8 cellular contexts compared by ENCODE assay signal in the genomic region with DNA sequence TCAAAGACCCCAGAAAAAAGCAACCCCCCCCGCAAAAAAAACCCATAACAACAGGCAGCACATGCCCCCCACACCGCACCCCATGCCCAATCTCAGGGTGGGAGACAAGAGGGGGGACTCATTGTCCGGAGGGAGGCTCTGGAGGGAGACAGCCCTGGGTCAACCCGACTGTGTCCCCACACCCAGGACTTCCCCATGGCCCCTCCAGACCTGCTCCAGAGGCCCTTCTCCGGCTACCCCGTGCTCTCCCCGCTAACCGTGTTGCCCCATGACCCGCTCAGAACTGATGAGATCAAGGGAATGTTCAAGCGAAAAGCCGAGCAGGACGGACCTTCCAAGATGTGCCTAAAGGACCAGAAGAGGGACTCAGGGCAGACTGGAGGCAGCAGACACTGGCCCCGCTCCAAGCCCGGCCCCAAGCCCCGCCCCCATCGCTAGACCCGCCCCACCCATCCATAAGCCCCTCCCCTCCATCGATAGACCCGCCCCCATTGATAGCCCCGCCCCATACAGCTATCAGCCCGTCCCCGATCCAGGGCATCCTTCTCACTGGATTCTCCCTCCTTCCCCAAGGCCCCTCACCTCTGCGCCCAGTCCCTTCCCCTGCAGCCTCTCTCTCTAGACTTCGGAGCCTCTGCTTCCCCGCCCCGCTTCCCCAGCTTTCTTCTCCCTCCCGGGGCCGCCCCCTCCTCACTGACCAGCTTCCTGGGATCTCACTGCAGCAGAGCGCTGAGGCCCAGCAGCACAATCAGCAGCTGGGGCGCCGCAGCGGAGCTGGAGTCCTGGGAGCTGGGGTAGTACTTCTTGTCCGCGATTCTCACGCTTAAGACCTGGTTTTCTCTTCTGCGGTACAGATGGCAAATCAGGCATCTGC. TPM values are rescaled to one million over a fixed set of nuclear protein-coding genes. Genes with fewer than 3 reads are reported as not detected.
DNase-seq lines count a peak whose midpoint lies in the region; ATAC-seq and TF ChIP-seq lines count a peak whose summit lies in the region.

No MANE protein-coding gene starts in this region.

- no peak for DNase-seq in GM12864 (ENCODE audit: low read depth)
- peak; percentile 74 for DNase-seq in SK-N-DZ (ENCODE audit: low spot score)
- DNase-seq in brain microvascular endothelial cell: peak; percentile 7
- peak; percentile 44 for DNase-seq in natural killer cell
- DNase-seq in dedifferentiated amniotic fluid mesenchymal stem cell (ENCODE audit: extremely low spot score): no peak
- no peak for DNase-seq in cortex of kidney (lab: John Stamatoyannopoulos, UW)
- no peak for DNase-seq in NCI-H1048 (lab: John Stamatoyannopoulos, UW)

- in situ Hi-C loops in brain microvascular endothelial cell (cut with HindIII; ENCODE audit: low pct_ligation_motif_present, low sequenced_read_pairs): no loop called here

- H3K9me3 Mint-ChIP-seq in natural killer cell: no peaks in the 10 kb centered on the region

- peak overlapping the region; percentile 79 for H3K4me3 Mint-ChIP-seq in natural killer cell

- peak; percentile 50 to 58 (median 54) for ATAC-seq in natural killer cell
- ATAC-seq in GM18519 (IDR thresholded peaks at IDR 0.05; ENCODE audit: low FRiP score, unreplicated experiment): no peak

- H3K27me3 ChIP-seq in brain microvascular endothelial cell (replicated peaks): no peaks in the 10 kb centered on the region

- no peaks in the 10 kb centered on the region for H3K27me3 Mint-ChIP-seq in natural killer cell (ENCODE audit: low read depth in 2 of 2)

- H3K36me3 ChIP-seq in brain microvascular endothelial cell (replicated peaks): no peaks in the 10 kb centered on the region

- peaks cover 43 to 45% of the 10 kb centered on the region in 2 donors for H3K4me1 Mint-ChIP-seq in natural killer cell

- TF ChIP-seq CTCF in GM12864 (IDR thresholded peaks at IDR 0.05; ENCODE audit: low read depth, low read length, missing control alignments): no peak
- TF ChIP-seq CTCF in brain microvascular endothelial cell (IDR thresholded peaks at IDR 0.05; ENCODE audit: low read depth, low read length, missing control alignments): no peak
- TF ChIP-seq CTCF in natural killer cell (IDR thresholded peaks at IDR 0.05): no peak

- H3K4me3 ChIP-seq in GM12864 (ENCODE audit: low read depth, low read length) (peak overlapping the region; percentile 75), brain microvascular endothelial cell (ENCODE audit: low read depth, low read length) (peak overlapping the region; percentile 15)

- no peaks in the 10 kb centered on the region for H3K36me3 Mint-ChIP-seq in natural killer cell

- intact Hi-C loops in natural killer cell (cut with micrococcal nuclease): loop anchor here (10.0 kb wide), 1 partner anchor 68 kb away; a partner anchor contains a TSS

- H3K27ac Mint-ChIP-seq in natural killer cell: peak overlapping the region; percentile 89 to 97

- H3K27ac ChIP-seq in brain microvascular endothelial cell: no peak overlapping the region

RNA-seq across cellular contexts. Expression of a gene that starts 2.2 kb away (rescaled TPM):
- polyA plus RNA-seq in SK-N-DZ (2014; cell fraction: cytosol; rRNA removed): 28.7 and 30.0 TPM in 2 replicates
- polyA plus RNA-seq in SK-N-DZ (2014; cell fraction: nucleus; rRNA removed): 16.6 and 18.5 TPM in 2 replicates
- total RNA-seq in natural killer cell: 100 to 1,000 TPM in 2 of 3 donors, 10 to 100 TPM in 1; 84.8 to 106 (median 100) TPM

RNA-seq across cellular contexts. Expression of a gene that starts 9.2 kb away (rescaled TPM):
- not detected in 2 replicates for polyA plus RNA-seq in SK-N-DZ (2014; cell fraction: cytosol; rRNA removed)
- polyA plus RNA-seq in SK-N-DZ (2014; cell fraction: nucleus; rRNA removed): not detected in 2 replicates
- 1 to 10 TPM in 2 of 3 donors, not detected in 1; 2.7 TPM for total RNA-seq in natural killer cell

RNA-seq across cellular contexts. Expression of a gene that starts 16.6 kb away (rescaled TPM):
- 149 and 153 TPM in 2 replicates for polyA plus RNA-seq in SK-N-DZ (2014; cell fraction: cytosol; rRNA removed)
- polyA plus RNA-seq in SK-N-DZ (2014; cell fraction: nucleus; rRNA removed): 92.8 and 117 TPM in 2 replicates
- total RNA-seq in natural killer cell: 10 to 100 TPM; 28.4 to 30.1 (median 29.4) TPM

RNA-seq across cellular contexts. Expression of a gene that starts 26.1 kb away (rescaled TPM):
- not detected in 2 replicates for polyA plus RNA-seq in SK-N-DZ (2014; cell fraction: cytosol; rRNA removed)
- not detected in 2 replicates for polyA plus RNA-seq in SK-N-DZ (2014; cell fraction: nucleus; rRNA removed)
- under 1 TPM in 2 of 3 donors, not detected in 1; 0.33 to 0.53 TPM for total RNA-seq in natural killer cell

RNA-seq across cellular contexts. Expression of a gene that starts 45.2 kb away (rescaled TPM):
- 0.07 and 0.25 TPM in 2 replicates for polyA plus RNA-seq in SK-N-DZ (2014; cell fraction: cytosol; rRNA removed)
- polyA plus RNA-seq in SK-N-DZ (2014; cell fraction: nucleus; rRNA removed): not detected in 2 replicates
- not detected for total RNA-seq in natural killer cell

Comparison
In these comparisons a context has a peak if more than half of its experiments do, and no peak if none do; other contexts are left out.
1. DNase-seq: peak in SK-N-DZ (single experiment), brain microvascular endothelial cell (single experiment) and natural killer cell (single experiment); none in GM12864 (single experiment), dedifferentiated amniotic fluid mesenchymal stem cell (single experiment), cortex of kidney (single experiment) and NCI-H1048 (single experiment).